Comparison of ENCODE assay signal across 8 cellular contexts in the genomic region with DNA sequence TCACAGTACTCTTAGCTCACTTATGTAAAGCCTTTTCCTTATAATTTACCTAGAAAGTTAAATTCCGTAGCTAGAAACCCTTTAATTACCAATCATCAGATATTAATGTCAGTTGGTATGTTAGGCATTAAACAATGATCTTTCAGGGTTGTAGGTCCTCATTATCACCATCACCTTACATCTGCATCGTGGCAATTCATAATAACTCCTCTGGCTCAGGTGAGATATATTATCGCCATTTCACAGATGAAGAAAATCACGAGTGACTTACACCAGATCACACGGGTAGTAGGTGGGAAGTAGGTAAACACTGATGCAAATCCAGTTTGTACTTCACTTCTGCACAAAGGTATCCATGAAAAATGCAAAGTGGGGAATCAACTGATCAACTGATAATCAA. TPM values are rescaled to one million over a fixed set of nuclear protein-coding genes. Genes with fewer than 3 reads are reported as not detected.
A peak's percentile ranks its signal among the peaks of the same experiment; 100 is the strongest.
DNase-seq lines count a peak whose midpoint lies in the region; FAIRE-seq and TF ChIP-seq lines count a peak whose summit lies in the region.

No MANE protein-coding gene starts in this region.

- H3K4me1 ChIP-seq in trophoblast cell (ENCODE audit: control insufficient read depth in 1 of 2, insufficient read depth in 2 of 2, low read length in 2 of 2): peaks cover 0 to 3% of the 10 kb centered on the region in 2 experiments

- peak overlapping the region; percentile 77 for H3K27ac ChIP-seq in trophoblast cell (ENCODE audit: low read depth, low read length)

- no peak for TF ChIP-seq CTCF in NB4 (IDR thresholded peaks at IDR 0.05; ENCODE audit: low read depth, low read length)
- no peak for TF ChIP-seq CTCF in epithelial cell of esophagus (IDR thresholded peaks at IDR 0.05; ENCODE audit: insufficient read depth, low read depth, low read length, missing control alignments)

- H4K8ac ChIP-seq in trophoblast cell (ENCODE audit: low read depth, low read length): peak overlapping the region; percentile 70

- H2BK5ac ChIP-seq in trophoblast cell (ENCODE audit: low read depth, low read length, poor library complexity): no peak overlapping the region

- H3K18ac ChIP-seq in trophoblast cell (ENCODE audit: low read length): no peak overlapping the region

- H3K36me3 ChIP-seq in trophoblast cell (ENCODE audit: control insufficient read depth in 1 of 2, insufficient read depth in 2 of 2, low read length in 2 of 2): peaks cover 0 to 5% of the 10 kb centered on the region in 2 experiments

- H3K79me2 ChIP-seq in trophoblast cell (ENCODE audit: control insufficient read depth, insufficient read depth, low read length, poor library complexity): peaks cover 2% of the 10 kb centered on the region

- no peak overlapping the region for H2AK5ac ChIP-seq in trophoblast cell (ENCODE audit: low read length)

- no peak overlapping the region for H2BK12ac ChIP-seq in trophoblast cell (ENCODE audit: low read length)

- peak overlapping the region; percentile 70 for H2AFZ ChIP-seq in trophoblast cell (ENCODE audit: insufficient read depth, low read length, poor library complexity)

- no peak overlapping the region for H4K12ac ChIP-seq in trophoblast cell (ENCODE audit: low read depth, low read length)

- H3K4me2 ChIP-seq in trophoblast cell (ENCODE audit: low read length): peak overlapping the region; percentile 86

- peak overlapping the region; percentile 85 for H3K9ac ChIP-seq in trophoblast cell (ENCODE audit: low read length)

- no peak for TF ChIP-seq POLR2A in NB4 (IDR thresholded peaks at IDR 0.05; ENCODE audit: extremely low read depth, insufficient read length)

- H3K23ac ChIP-seq in trophoblast cell (ENCODE audit: low read length): no peak overlapping the region

- DNase-seq in DMS79 treated with DMSO at 0.1 percent for 48 hours (lab: John Stamatoyannopoulos, UW) (peak; percentile 48), DMS79 (lab: John Stamatoyannopoulos, UW) (no peak), NB4 (ENCODE audit: low read depth) (no peak), epithelial cell of esophagus (ENCODE audit: low read depth) (no peak), trophoblast cell (no peak), SHP77 treated with DMSO at 0.1 percent for 48 hours (lab: John Stamatoyannopoulos, UW) (no peak), GM19239 (ENCODE audit: insufficient read length, low spot score) (no peak), NCI-H2081 (lab: John Stamatoyannopoulos, UW) (no peak)

- H3K14ac ChIP-seq in trophoblast cell (ENCODE audit: low read length): no peak overlapping the region

- peaks cover 5% of the 10 kb centered on the region for H3K79me1 ChIP-seq in trophoblast cell (ENCODE audit: low read length)

- H3K4ac ChIP-seq in trophoblast cell (ENCODE audit: low read depth, low read length): no peak overlapping the region

- H4K91ac ChIP-seq in trophoblast cell (ENCODE audit: low read depth, low read length): no peak overlapping the region

- WGBS in trophoblast cell (ENCODE audit: extremely low coverage, insufficient coverage, insufficient read length): no CpG with 5 or more reads among the region's 5 CpGs

- no peak for FAIRE-seq in GM19239 (lab: Jason Lieb, UNC)

- H3K9me3 ChIP-seq in trophoblast cell (ENCODE audit: insufficient read depth, low read depth, low read length): no peaks in the 10 kb centered on the region

- H3K4me3 ChIP-seq in NB4 (ENCODE audit: low read depth, low read length) (peak overlapping the region; percentile 84), epithelial cell of esophagus (ENCODE audit: low read length) (peak overlapping the region; percentile 88), trophoblast cell (ENCODE audit: low read depth, low read length) (peak overlapping the region; percentile 74)

- no peak overlapping the region for H2BK120ac ChIP-seq in trophoblast cell (ENCODE audit: insufficient read depth, low read length, poor library complexity)

- H3K27me3 ChIP-seq in trophoblast cell (ENCODE audit: insufficient read depth, low read length): no peaks in the 10 kb centered on the region

RNA-seq across cellular contexts. Expression of a gene that starts 0.6 kb away (rescaled TPM):
- 23.4 and 24.6 TPM in 2 replicates for polyA plus RNA-seq in trophoblast cell (2013)

RNA-seq across cellular contexts. Expression of a gene that starts 51.0 kb away (rescaled TPM):
- polyA plus RNA-seq in trophoblast cell (2013): 7.7 and 7.9 TPM in 2 replicates
